In genomic region chr2:219002395-219003266, GRCh38 we compare ENCODE assay signal across 8 cellular contexts. TPM values are rescaled to one million over a fixed set of nuclear protein-coding genes. Genes with fewer than 3 reads are reported as not detected.
A peak's percentile ranks its signal among the peaks of the same experiment; 100 is the strongest.
DNase-seq lines count a peak whose midpoint lies in the region; ATAC-seq and TF ChIP-seq lines count a peak whose summit lies in the region.

No MANE protein-coding gene starts in this region.

- no peak for ATAC-seq in HG03354 (IDR thresholded peaks at IDR 0.05; ENCODE audit: poor library complexity, severe bottlenecking, unreplicated experiment)
- no peak for ATAC-seq in HG02938 (IDR thresholded peaks at IDR 0.05; ENCODE audit: unreplicated experiment)

- 1% methylated on average over 68 of the region's 72 CpGs for WGBS in prostate gland
- WGBS in ovary, 3 donors = 1 to 2% (median 1%) methylated on average over 48 to 72 of the region's 72 CpGs

- H3K27ac ChIP-seq in prostate gland (peak overlapping the region; percentile 93 to 95), ovary (no peak overlapping the region)

- H3K4me3 ChIP-seq in fibroblast of pulmonary artery (replicated peaks; ENCODE audit: low read depth, low read length) = no peak overlapping the region
- peak overlapping the region; percentile 22 to 53 for H3K4me3 ChIP-seq in prostate gland
- no peak overlapping the region for H3K4me3 ChIP-seq in ovary

- H3K4me1 ChIP-seq in prostate gland (replicated peaks) (peaks cover 10% of the 10 kb centered on the region), ovary (ENCODE audit: insufficient read depth) (peaks cover 11% of the 10 kb centered on the region)

- no peak for TF ChIP-seq POLR2A in prostate gland (IDR thresholded peaks at IDR 0.05)
- no peak for TF ChIP-seq POLR2A in ovary (IDR thresholded peaks at IDR 0.05)

- intact Hi-C loops in prostate gland (cut with DNase I) (no loop called here), ovary (cut with DNase I) (no loop called here)

- DNase-seq in GM03348 (ENCODE audit: low spot score) (peak; percentile 37), NCI-H2029 treated with DMSO at 0.1 percent for 48 hours (lab: John Stamatoyannopoulos, UW) (peak; percentile 45), fibroblast of pulmonary artery (ENCODE audit: low read depth) (peak; percentile 27), prostate gland (ENCODE audit: low spot score) (peak; percentile 76), ovary (no peak)
- DNase-seq in activated T-cell treated with anti-CD3 and anti-CD28 coated beads, Interleukin-2, amount 50 U/mL, for 1 hour = peak; percentile 54

- TF ChIP-seq CTCF in fibroblast of pulmonary artery (IDR thresholded peaks at IDR 0.05; ENCODE audit: low read length, missing control alignments) = peak; percentile 28
- peak in 3 of 4 experiments; percentile 56 to 91 (median 69) for TF ChIP-seq CTCF in prostate gland (IDR thresholded peaks at IDR 0.05)
- TF ChIP-seq CTCF in ovary (IDR thresholded peaks at IDR 0.05) = no peak

- TF ChIP-seq EP300 in ovary (IDR thresholded peaks at IDR 0.05) = no peak

- no peaks in the 10 kb centered on the region for H3K9me3 ChIP-seq in prostate gland
- H3K9me3 ChIP-seq in ovary = no peaks in the 10 kb centered on the region

- H3K36me3 ChIP-seq in prostate gland (no peaks in the 10 kb centered on the region), ovary (no peaks in the 10 kb centered on the region)

- no peaks in the 10 kb centered on the region for H3K27me3 ChIP-seq in prostate gland (replicated peaks; ENCODE audit: insufficient read depth)
- peaks cover 7% of the 10 kb centered on the region for H3K27me3 ChIP-seq in ovary

RNA-seq across cellular contexts. Expression of gene CRYBA2, which starts 9.4 kb away (rescaled TPM):
- 1 to 10 TPM in 1 of 2 donors, not detected in 1; 3.0 TPM for total RNA-seq in prostate gland
- not detected for total RNA-seq in ovary
- not detected for polyA plus RNA-seq in ovary

RNA-seq across cellular contexts. Expression of gene FEV, which starts 17.6 kb away (rescaled TPM):
- total RNA-seq in prostate gland = 10 to 100 TPM in 1 of 2 donors, 1 to 10 TPM in 1; 1.8 to 25.9 TPM
- under 1 TPM in 2 of 7 donors, not detected in 5; 0.11 to 0.13 TPM for total RNA-seq in ovary
- not detected for polyA plus RNA-seq in ovary

RNA-seq across cellular contexts. Expression of gene CFAP65, which starts 38.7 kb away (rescaled TPM):
- 1 to 10 TPM in 1 of 2 donors, not detected in 1; 4.4 TPM for total RNA-seq in prostate gland
- 10 to 100 TPM in 1 of 7 donors, 1 to 10 TPM in 1, under 1 TPM in 3, not detected in 2; 0.82 to 19.6 (median 0.95) TPM for total RNA-seq in ovary
- under 1 TPM in 1 of 2 donors, not detected in 1; 0.04 TPM for polyA plus RNA-seq in ovary

RNA-seq across cellular contexts. Expression of gene CDK5R2, which starts 43.2 kb away (rescaled TPM):
- not detected for total RNA-seq in prostate gland
- total RNA-seq in ovary = not detected
- polyA plus RNA-seq in ovary = not detected

RNA-seq across cellular contexts. Expression of gene IHH, which starts 58.1 kb away (rescaled TPM):
- total RNA-seq in prostate gland = 1 to 10 TPM; 3.2 to 9.6 TPM
- under 1 TPM in 3 of 7 donors, not detected in 4; 0.15 to 0.80 (median 0.36) TPM for total RNA-seq in ovary
- 1 to 10 TPM in 1 of 2 donors, under 1 TPM in 1; 0.12 to 1.6 TPM for polyA plus RNA-seq in ovary

Comparison
In these comparisons a context has a peak if more than half of its experiments do, and no peak if none do; other contexts are left out.
1. DNase-seq: peak in GM03348 (single experiment), NCI-H2029 treated with DMSO at 0.1 percent for 48 hours (single experiment), activated T-cell treated with anti-CD3 and anti-CD28 coated beads, Interleukin-2, amount 50 U/mL, for 1 hour (single experiment), fibroblast of pulmonary artery (single experiment) and prostate gland (single experiment); none in ovary (0 of 5).
2. H3K4me3 ChIP-seq: peak in prostate gland (2 of 2); none in fibroblast of pulmonary artery (single experiment) and ovary (single experiment).
3. CTCF ChIP-seq: peak in fibroblast of pulmonary artery (single experiment) and prostate gland (3 of 4); none in ovary (0 of 3).
4. H3K27ac ChIP-seq: peak in prostate gland (2 of 2); none in ovary (0 of 2).